In genomic region chrX:135185795-135186443, GRCh38 we compare ENCODE assay signal across 7 cellular contexts. TPM values are rescaled to one million over a fixed set of nuclear protein-coding genes. Genes with fewer than 3 reads are reported as not detected.
DNase-seq lines count a peak whose midpoint lies in the region; ATAC-seq, FAIRE-seq and TF ChIP-seq lines count a peak whose summit lies in the region.

No MANE protein-coding gene starts in this region.

- CTCF ChIA-PET in Panc1 (lab: Charles Lee): interaction anchor here (0.6 kb wide), 1 partner anchor 81 kb away, joined by 4 read pairs; no protein-coding TSS in a partner anchor

- no peak overlapping the region for H2AFZ ChIP-seq in keratinocyte (ENCODE audit: control insufficient read depth, low read length)

- H4K20me1 ChIP-seq in keratinocyte (ENCODE audit: control insufficient read depth, extremely low read depth, insufficient read depth, low read length): no peaks in the 10 kb centered on the region

- H3K27ac ChIP-seq in Panc1 (ENCODE audit: low read length) (no peak overlapping the region), keratinocyte (ENCODE audit: control insufficient read depth, insufficient read depth, low read length) (no peak overlapping the region)

- peak; percentile 70 for ATAC-seq in GM19328 (IDR thresholded peaks at IDR 0.05; ENCODE audit: unreplicated experiment)
- peak; percentile 84 for ATAC-seq in HG03520 (IDR thresholded peaks at IDR 0.05; ENCODE audit: unreplicated experiment)
- ATAC-seq in Panc1: peak; percentile 100

- BruUV-seq in Panc1 (replicated peaks; lab: Mats Ljungman, UMichigan): no TSS peak

- H3K9me3 ChIP-seq in Panc1 (ENCODE audit: control insufficient read depth, insufficient read depth, low read depth, low read length) (no peaks in the 10 kb centered on the region), keratinocyte (ENCODE audit: control insufficient read depth, low read depth, low read length) (no peaks in the 10 kb centered on the region)

- no peaks in the 10 kb centered on the region for H3K79me2 ChIP-seq in keratinocyte (ENCODE audit: control insufficient read depth, insufficient read depth, low read length)

- dilution Hi-C loops in keratinocyte (cut with MboI; ENCODE audit: extremely low pct_ligation_motif_present, low sequenced_read_pairs): no loop called here

- H3K9me1 ChIP-seq in keratinocyte (ENCODE audit: control insufficient read depth, extremely low read depth, insufficient read depth, low read length): no peaks in the 10 kb centered on the region

- no peak overlapping the region for H3K9ac ChIP-seq in keratinocyte (ENCODE audit: control insufficient read depth, extremely low read depth, insufficient read depth, low read length)

- 0 out of 2 replicates have a peak, but pooled peaks cover 4% of the 10 kb centered on the region for H3K4me1 ChIP-seq in Panc1 (ENCODE audit: control insufficient read depth, insufficient read depth, low read length)
- H3K4me1 ChIP-seq in keratinocyte (ENCODE audit: control insufficient read depth, extremely low read depth, insufficient read depth, low read length): no peaks in the 10 kb centered on the region

- intact Hi-C loops in Panc1 (cut with micrococcal nuclease; ENCODE audit: unreplicated experiment): loop anchor here (1.0 kb wide), 1 partner anchor 291 kb away; no protein-coding TSS in a partner anchor

- H3K36me3 ChIP-seq in Panc1 (ENCODE audit: control insufficient read depth, insufficient read depth, low read length) (no peaks in the 10 kb centered on the region), keratinocyte (ENCODE audit: control insufficient read depth in 2 of 2, extremely low read depth in 1 of 2, insufficient read depth in 2 of 2, low read length in 2 of 2) (no peaks in the 10 kb centered on the region)

- DNase-seq in Daoy (ENCODE audit: low read depth) (peak; percentile 46), Panc1 (ENCODE audit: low read depth, low spot score) (peak; percentile 54), astrocyte of the hippocampus (ENCODE audit: low read depth, low spot score) (peak; percentile 42), keratinocyte (ENCODE audit: low read depth, low spot score) (no peak), superior temporal gyrus (ENCODE audit: extremely low spot score) (peak; percentile 44)

- no peak overlapping the region for H3K4me2 ChIP-seq in keratinocyte (ENCODE audit: control insufficient read depth, extremely low read depth, insufficient read depth, low read depth, low read length)

- TF ChIP-seq CTCF in Panc1 (IDR thresholded peaks at IDR 0.05): peak; percentile 66
- peak; percentile 33 to 67 (median 51) for TF ChIP-seq CTCF in keratinocyte (optimal IDR thresholded peaks at IDR 0.05 in 1 of 3, IDR thresholded peaks at IDR 0.05 in 1 of 3, conservative IDR thresholded peaks at IDR 0.05 in 1 of 3; ENCODE audit: extremely low read depth in 1 of 3, insufficient read depth in 2 of 3, low read length in 3 of 3)

- no peak for FAIRE-seq in keratinocyte (lab: Jason Lieb, UNC)

- POLR2A ChIA-PET in Panc1 (lab: Charles Lee): no interaction called here

- H3K27me3 ChIP-seq in Panc1 (ENCODE audit: control insufficient read depth, insufficient read depth, low read length): peaks cover 24% of the 10 kb centered on the region
- no peaks in the 10 kb centered on the region for H3K27me3 ChIP-seq in keratinocyte (ENCODE audit: control insufficient read depth, extremely low read depth, insufficient read depth, low read length)

- no peak overlapping the region for H3K4me3 ChIP-seq in Panc1 (ENCODE audit: low read depth in 2 of 2, low read length in 2 of 2)
- H3K4me3 ChIP-seq in keratinocyte (ENCODE audit: control insufficient read depth in 2 of 3, extremely low read depth in 1 of 3, insufficient read depth in 2 of 3, low read depth in 1 of 3, low read length in 3 of 3): no peak overlapping the region

- in situ Hi-C loops in Panc1 (cut with HindIII; ENCODE audit: low pct_unique_long_range_greater_than_20kb, low sequenced_read_pairs): no loop called here

RNA-seq across cellular contexts. Expression of gene CT55, which starts 14.7 kb away (rescaled TPM):
- 0.34 TPM in 1 of 2 replicates, not detected in the other for total RNA-seq in Daoy (2014; rRNA removed; shearing (Covaris generic))
- not detected for total RNA-seq in Panc1 (2021; ENCODE audit: unreplicated experiment)
- not detected for polyA plus RNA-seq in Panc1 (2012; ENCODE audit: insufficient read length)
- not detected in 3 replicates for polyA plus RNA-seq in keratinocyte
- polyA plus RNA-seq in keratinocyte (2011; ENCODE audit: low read depth): not detected
- polyA plus RNA-seq in keratinocyte (2011; cell fraction: cytosol; rRNA removed): not detected in 2 replicates
- polyA plus RNA-seq in keratinocyte (2011; cell fraction: nucleus; rRNA removed): not detected in 2 replicates
- not detected in 2 replicates for polyA plus RNA-seq in keratinocyte (2012; ENCODE audit: low replicate concordance)
- polyA minus RNA-seq in keratinocyte: not detected in 3 replicates
- not detected for polyA minus RNA-seq in keratinocyte (2011; cell fraction: cytosol; rRNA and poly(A)+ RNA removed)
- polyA minus RNA-seq in keratinocyte (2011; cell fraction: nucleus; rRNA and poly(A)+ RNA removed): not detected in 2 replicates
